In the genomic region with DNA sequence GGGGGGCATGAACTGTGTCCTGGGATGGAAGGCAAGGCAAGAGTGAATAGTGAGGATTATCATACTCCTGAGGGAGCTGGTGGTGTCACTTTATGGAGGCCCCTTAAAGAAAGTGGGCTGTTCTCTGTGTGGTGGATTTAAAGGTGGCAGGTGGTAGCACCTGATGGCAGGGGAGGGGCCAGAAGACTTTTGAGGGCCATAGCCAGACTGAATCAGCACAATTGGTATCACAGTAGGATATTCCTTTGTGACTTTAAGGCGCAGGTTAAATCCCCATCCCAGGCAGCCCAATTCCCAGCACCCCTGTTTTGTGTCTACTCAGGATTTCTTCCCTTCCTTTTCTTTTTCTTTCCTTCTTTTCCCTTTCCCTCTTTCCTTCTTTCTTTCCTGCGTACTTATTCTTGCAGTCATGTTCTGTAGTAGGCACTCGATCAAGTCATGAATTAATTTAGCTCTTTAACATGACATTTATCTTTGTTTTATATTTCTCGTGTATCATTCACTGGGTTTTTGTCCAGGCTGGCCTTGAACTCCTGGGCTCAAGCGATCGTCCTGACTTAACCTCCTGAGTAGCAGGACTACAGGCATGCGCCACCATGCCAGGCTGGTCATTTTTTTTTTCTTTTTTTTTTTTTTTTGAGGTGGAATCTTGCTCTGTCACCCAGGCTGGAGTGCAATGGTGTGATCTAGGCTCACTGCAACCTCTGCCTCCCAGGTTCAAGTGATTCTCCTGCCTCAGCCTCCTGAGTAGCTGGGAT, we compare ENCODE assay signal across 1 cellular context.
TF ChIP-seq lines count a peak whose summit lies in the region.

No MANE protein-coding gene starts in this region.

TF ChIP-seq in GM23338, 12 proteins besides CTCF, POLR2A, EP300 and RAD21 (continued from another document):
- TF ChIP-seq REST (IDR thresholded peaks at IDR 0.05; ENCODE audit: unreplicated experiment) (no peak), ZNF114 (CRISPR knock-in tag; IDR thresholded peaks at IDR 0.05) (no peak), EZH2 (IDR thresholded peaks at IDR 0.05; ENCODE audit: low read depth, unreplicated experiment) (no peak), EZH2phosphoT487 (IDR thresholded peaks at IDR 0.05; ENCODE audit: unreplicated experiment) (no peak)
- TF ChIP-seq, protein P1, sequence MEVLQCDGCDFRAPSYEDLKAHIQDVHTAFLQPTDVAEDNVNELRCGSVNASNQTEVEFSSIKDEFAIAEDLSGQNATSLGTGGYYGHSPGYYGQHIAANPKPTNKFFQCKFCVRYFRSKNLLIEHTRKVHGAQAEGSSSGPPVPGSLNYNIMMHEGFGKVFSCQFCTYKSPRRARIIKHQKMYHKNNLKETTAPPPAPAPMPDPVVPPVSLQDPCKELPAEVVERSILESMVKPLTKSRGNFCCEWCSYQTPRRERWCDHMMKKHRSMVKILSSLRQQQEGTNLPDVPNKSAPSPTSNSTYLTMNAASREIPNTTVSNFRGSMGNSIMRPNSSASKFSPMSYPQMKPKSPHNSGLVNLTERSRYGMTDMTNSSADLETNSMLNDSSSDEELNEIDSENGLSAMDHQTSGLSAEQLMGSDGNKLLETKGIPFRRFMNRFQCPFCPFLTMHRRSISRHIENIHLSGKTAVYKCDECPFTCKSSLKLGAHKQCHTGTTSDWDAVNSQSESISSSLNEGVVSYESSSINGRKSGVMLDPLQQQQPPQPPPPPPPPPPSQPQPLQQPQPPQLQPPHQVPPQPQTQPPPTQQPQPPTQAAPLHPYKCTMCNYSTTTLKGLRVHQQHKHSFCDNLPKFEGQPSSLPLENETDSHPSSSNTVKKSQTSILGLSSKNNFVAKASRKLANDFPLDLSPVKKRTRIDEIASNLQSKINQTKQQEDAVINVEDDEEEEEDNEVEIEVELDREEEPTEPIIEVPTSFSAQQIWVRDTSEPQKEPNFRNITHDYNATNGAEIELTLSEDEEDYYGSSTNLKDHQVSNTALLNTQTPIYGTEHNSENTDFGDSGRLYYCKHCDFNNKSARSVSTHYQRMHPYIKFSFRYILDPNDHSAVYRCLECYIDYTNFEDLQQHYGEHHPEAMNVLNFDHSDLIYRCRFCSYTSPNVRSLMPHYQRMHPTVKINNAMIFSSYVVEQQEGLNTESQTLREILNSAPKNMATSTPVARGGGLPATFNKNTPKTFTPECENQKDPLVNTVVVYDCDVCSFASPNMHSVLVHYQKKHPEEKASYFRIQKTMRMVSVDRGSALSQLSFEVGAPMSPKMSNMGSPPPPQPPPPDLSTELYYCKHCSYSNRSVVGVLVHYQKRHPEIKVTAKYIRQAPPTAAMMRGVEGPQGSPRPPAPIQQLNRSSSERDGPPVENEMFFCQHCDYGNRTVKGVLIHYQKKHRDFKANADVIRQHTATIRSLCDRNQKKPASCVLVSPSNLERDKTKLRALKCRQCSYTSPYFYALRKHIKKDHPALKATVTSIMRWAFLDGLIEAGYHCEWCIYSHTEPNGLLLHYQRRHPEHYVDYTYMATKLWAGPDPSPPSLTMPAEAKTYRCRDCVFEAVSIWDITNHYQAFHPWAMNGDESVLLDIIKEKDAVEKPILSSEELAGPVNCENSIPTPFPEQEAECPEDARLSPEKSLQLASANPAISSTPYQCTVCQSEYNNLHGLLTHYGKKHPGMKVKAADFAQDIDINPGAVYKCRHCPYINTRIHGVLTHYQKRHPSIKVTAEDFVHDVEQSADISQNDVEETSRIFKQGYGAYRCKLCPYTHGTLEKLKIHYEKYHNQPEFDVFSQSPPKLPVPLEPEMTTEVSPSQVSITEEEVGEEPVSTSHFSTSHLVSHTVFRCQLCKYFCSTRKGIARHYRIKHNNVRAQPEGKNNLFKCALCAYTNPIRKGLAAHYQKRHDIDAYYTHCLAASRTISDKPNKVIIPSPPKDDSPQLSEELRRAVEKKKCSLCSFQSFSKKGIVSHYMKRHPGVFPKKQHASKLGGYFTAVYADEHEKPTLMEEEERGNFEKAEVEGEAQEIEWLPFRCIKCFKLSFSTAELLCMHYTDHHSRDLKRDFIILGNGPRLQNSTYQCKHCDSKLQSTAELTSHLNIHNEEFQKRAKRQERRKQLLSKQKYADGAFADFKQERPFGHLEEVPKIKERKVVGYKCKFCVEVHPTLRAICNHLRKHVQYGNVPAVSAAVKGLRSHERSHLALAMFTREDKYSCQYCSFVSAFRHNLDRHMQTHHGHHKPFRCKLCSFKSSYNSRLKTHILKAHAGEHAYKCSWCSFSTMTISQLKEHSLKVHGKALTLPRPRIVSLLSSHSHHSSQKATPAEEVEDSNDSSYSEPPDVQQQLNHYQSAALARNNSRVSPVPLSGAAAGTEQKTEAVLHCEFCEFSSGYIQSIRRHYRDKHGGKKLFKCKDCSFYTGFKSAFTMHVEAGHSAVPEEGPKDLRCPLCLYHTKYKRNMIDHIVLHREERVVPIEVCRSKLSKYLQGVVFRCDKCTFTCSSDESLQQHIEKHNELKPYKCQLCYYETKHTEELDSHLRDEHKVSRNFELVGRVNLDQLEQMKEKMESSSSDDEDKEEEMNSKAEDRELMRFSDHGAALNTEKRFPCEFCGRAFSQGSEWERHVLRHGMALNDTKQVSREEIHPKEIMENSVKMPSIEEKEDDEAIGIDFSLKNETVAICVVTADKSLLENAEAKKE (CRISPR knock-in tag; IDR thresholded peaks at IDR 0.05) = no peak
